Comparison of ENCODE assay signal across 17 cellular contexts in the genomic region with DNA sequence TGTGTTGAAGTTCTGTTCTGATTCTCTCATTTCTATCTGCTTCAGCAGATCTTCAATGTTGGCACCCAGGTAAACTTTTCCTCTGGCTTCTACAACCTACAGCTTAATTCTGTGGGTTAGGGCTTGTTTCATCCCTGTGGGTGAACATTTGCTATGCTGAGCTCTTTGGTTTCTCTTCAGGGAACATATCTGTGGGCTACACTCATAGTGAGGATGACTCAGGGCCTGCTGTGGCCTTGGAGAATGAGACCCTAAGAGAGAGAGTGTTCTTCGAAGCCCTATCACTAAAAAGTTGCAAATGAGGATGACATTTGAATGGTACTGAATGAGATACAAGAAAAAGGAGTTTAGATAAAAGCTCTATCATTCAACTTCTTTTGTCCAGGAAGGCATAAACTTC.
A peak's percentile ranks its signal among the peaks of the same experiment; 100 is the strongest.
DNase-seq lines count a peak whose midpoint lies in the region; ATAC-seq, FAIRE-seq and TF ChIP-seq lines count a peak whose summit lies in the region.
"Had no signal": no experiment of that assay in that cellular context is flagged by ENCODE, and none has a peak within 500 bp of the region (broad histone marks: within the 10 kb centered on the region; RNA-seq: fewer than 3 reads in every experiment).

No MANE protein-coding gene starts in this region.

- H3K36me3 ChIP-seq in fibroblast of lung (ENCODE audit: control insufficient read depth, insufficient read depth, low read length) (no peaks in the 10 kb centered on the region), OCI-LY7 (ENCODE audit: insufficient read depth, low read length) (no peaks in the 10 kb centered on the region)
- H3K36me3 ChIP-seq: SJSA1 had no signal

- no peaks in the 10 kb centered on the region for H3K9me3 ChIP-seq in fibroblast of lung (ENCODE audit: control insufficient read depth, insufficient read depth, low read depth, low read length)
- no peaks in the 10 kb centered on the region for H3K9me3 ChIP-seq in OCI-LY7 (ENCODE audit: low read length)
- H3K9me3 ChIP-seq: SJSA1 had no signal

- H3K27me3 ChIP-seq in fibroblast of lung (ENCODE audit: control insufficient read depth, insufficient read depth, low read length): no peaks in the 10 kb centered on the region
- H3K27me3 ChIP-seq: dorsolateral prefrontal cortex, SJSA1 had no signal

- CTCF ChIA-PET in activated CD8-positive, alpha-beta memory T cell treated with anti-CD3 and anti-CD28 coated beads, Interleukin-2, amount 10 ng/mL, durations not matched to agents 7 days and 5 days (lab: Charles Lee): interaction anchor here (1.0 to 1.1 kb wide), 3 partner anchors 9 to 378 kb away, joined by 3 to 6 read pairs (median 5); no protein-coding TSS in a partner anchor
- CTCF ChIA-PET in activated CD8-positive, alpha-beta T cell treated with anti-CD3 and anti-CD28 coated beads, Interleukin-2, amount 10 ng/mL, durations not matched to agents 7 days and 5 days (lab: Charles Lee): interaction anchor here (0.7 to 1.3 kb wide), 6 partner anchors 9 to 459 kb away, joined by 3 to 4 read pairs (median 3); no protein-coding TSS in a partner anchor
- CTCF ChIA-PET in OCI-LY7 (lab: Charles Lee; ENCODE audit: unreplicated experiment): no interaction called here

- H3K79me2 ChIP-seq in fibroblast of lung (ENCODE audit: control insufficient read depth, insufficient read depth, low read length): no peaks in the 10 kb centered on the region
- no peaks in the 10 kb centered on the region for H3K79me2 ChIP-seq in OCI-LY7 (ENCODE audit: insufficient read depth, low read depth, low read length)

- H4K20me1 ChIP-seq in fibroblast of lung (ENCODE audit: control insufficient read depth, extremely low read depth, insufficient read depth, low read length): no peaks in the 10 kb centered on the region
- no peaks in the 10 kb centered on the region for H4K20me1 ChIP-seq in OCI-LY7 (ENCODE audit: insufficient read depth, low read length)

- POLR2A ChIA-PET in activated CD8-positive, alpha-beta T cell treated with anti-CD3 and anti-CD28 coated beads, Interleukin-2, amount 10 ng/mL, durations not matched to agents 7 days and 5 days (lab: Charles Lee): interaction anchor here (0.7 to 1.2 kb wide), 2 partner anchors 9 to 30 kb away, joined by 3 to 7 read pairs; no protein-coding TSS in a partner anchor
- POLR2A ChIA-PET in OCI-LY7 (lab: Charles Lee): interaction anchor here (0.5 to 1.4 kb wide), 9 partner anchors 9 to 859 kb away, joined by 3 to 8 read pairs (median 3); no protein-coding TSS in a partner anchor

- H3K4me3 ChIP-seq in fibroblast of lung (replicated peaks in 1 of 4; ENCODE audit: control extremely low read depth in 1 of 4, insufficient read depth in 1 of 4, low read depth in 3 of 4, low read length in 4 of 4): no peak overlapping the region
- no peak overlapping the region for H3K4me3 ChIP-seq in OCI-LY7 (ENCODE audit: low read depth, low read length, poor library complexity, severe bottlenecking)
- H3K4me3 ChIP-seq: A549, dorsolateral prefrontal cortex, SJSA1 had no signal

- BruUV-seq in OCI-LY7 (replicated peaks; lab: Mats Ljungman, UMichigan): no TSS peak

- intact Hi-C loops in OCI-LY7 (cut with micrococcal nuclease; ENCODE audit: unreplicated experiment): no loop called here

- TF ChIP-seq CTCF in fibroblast of lung (conservative IDR thresholded peaks at IDR 0.05 in 1 of 2, IDR thresholded peaks at IDR 0.05 in 1 of 2; ENCODE audit: low read depth in 1 of 2, low read length in 2 of 2) (no peak), OCI-LY7 (conservative IDR thresholded peaks at IDR 0.05; ENCODE audit: low read length) (no peak)

- peaks cover 48% of the 10 kb centered on the region for H3K4me1 Mint-ChIP-seq in activated CD8-positive, alpha-beta memory T cell treated with anti-CD3 and anti-CD28 coated beads, Interleukin-2, amount 10 ng/mL, durations not matched to agents 7 days and 5 days
- peaks cover 38% of the 10 kb centered on the region for H3K4me1 Mint-ChIP-seq in activated CD8-positive, alpha-beta T cell treated with anti-CD3 and anti-CD28 coated beads, Interleukin-2, amount 10 ng/mL, durations not matched to agents 7 days and 5 days (ENCODE audit: low read depth)

- H3K9me3 Mint-ChIP-seq in activated CD8-positive, alpha-beta memory T cell treated with anti-CD3 and anti-CD28 coated beads, Interleukin-2, amount 10 ng/mL, durations not matched to agents 7 days and 5 days (ENCODE audit: low read depth): peaks cover 10% of the 10 kb centered on the region
- H3K9me3 Mint-ChIP-seq in activated CD8-positive, alpha-beta T cell treated with anti-CD3 and anti-CD28 coated beads, Interleukin-2, amount 10 ng/mL, durations not matched to agents 7 days and 5 days (ENCODE audit: insufficient read depth): peaks cover 24% of the 10 kb centered on the region

- H3K4me1 ChIP-seq in fibroblast of lung (ENCODE audit: control insufficient read depth, extremely low read depth, insufficient read depth, low read length): no peaks in the 10 kb centered on the region
- no peaks in the 10 kb centered on the region for H3K4me1 ChIP-seq in OCI-LY7 (ENCODE audit: insufficient read depth, low read length, poor library complexity, severe bottlenecking)
- H3K4me1 ChIP-seq: A549, SJSA1 had no signal

- H2AFZ ChIP-seq in fibroblast of lung (ENCODE audit: low read length) (peak overlapping the region; percentile 30), OCI-LY7 (ENCODE audit: low read length) (no peak overlapping the region)

- H3K9ac ChIP-seq in fibroblast of lung (ENCODE audit: insufficient read depth, low read length): no peak overlapping the region

- H3K27ac ChIP-seq in fibroblast of lung (ENCODE audit: insufficient read depth, low read length) (no peak overlapping the region), OCI-LY7 (ENCODE audit: low read depth, low read length, poor library complexity, severe bottlenecking) (no peak overlapping the region)
- H3K27ac ChIP-seq: A549, dorsolateral prefrontal cortex, SJSA1 had no signal

- peak; percentile 67 for DNase-seq in activated CD8-positive, alpha-beta memory T cell treated with anti-CD3 and anti-CD28 coated beads, Interleukin-2, amount 10 ng/mL, durations not matched to agents 7 days and 5 days
- DNase-seq in activated CD8-positive, alpha-beta memory T cell treated with anti-CD3 and anti-CD28 coated beads, Interleukin-2, amount 50 U/mL, for 48 hours: no peak
- DNase-seq in activated CD8-positive, alpha-beta T cell treated with anti-CD3 and anti-CD28 coated beads, Interleukin-2, amount 10 ng/mL, durations not matched to agents 7 days and 5 days: no peak
- DNase-seq in fibroblast of lung (ENCODE audit: low read depth in 2 of 2) (peak in 1 of 2 donors; percentile 76), OCI-LY7 (ENCODE audit: low spot score) (no peak), HTR-8/SVneo (ENCODE audit: insufficient read length, low spot score) (no peak)
- DNase-seq in stimulated activated CD8-positive, alpha-beta memory T cell treated with anti-CD3 and anti-CD28 coated beads, Interleukin-4, amount 100 ng/mL, for 48 hours: peak; percentile 47
- DNase-seq: activated B cell treated with CpG ODN at 0.5 μM for 24 hours, amygdala, dorsolateral prefrontal cortex, KBM-7, NCI-H1694, retina had no signal

- no peaks in the 10 kb centered on the region for H3K9me2 ChIP-seq in OCI-LY7 (ENCODE audit: insufficient read depth, low read length)

- no peaks in the 10 kb centered on the region for H3K27me3 Mint-ChIP-seq in activated CD8-positive, alpha-beta memory T cell treated with anti-CD3 and anti-CD28 coated beads, Interleukin-2, amount 10 ng/mL, durations not matched to agents 7 days and 5 days
- no peaks in the 10 kb centered on the region for H3K27me3 Mint-ChIP-seq in activated CD8-positive, alpha-beta T cell treated with anti-CD3 and anti-CD28 coated beads, Interleukin-2, amount 10 ng/mL, durations not matched to agents 7 days and 5 days (ENCODE audit: low read depth)
- H3K27me3 Mint-ChIP-seq: activated B cell treated with CpG ODN at 0.5 μM for 24 hours had no signal

- peaks cover 50% of the 10 kb centered on the region for H3K36me3 Mint-ChIP-seq in activated CD8-positive, alpha-beta memory T cell treated with anti-CD3 and anti-CD28 coated beads, Interleukin-2, amount 10 ng/mL, durations not matched to agents 7 days and 5 days
- H3K36me3 Mint-ChIP-seq in activated CD8-positive, alpha-beta T cell treated with anti-CD3 and anti-CD28 coated beads, Interleukin-2, amount 10 ng/mL, durations not matched to agents 7 days and 5 days (ENCODE audit: low read depth): peaks cover 43% of the 10 kb centered on the region

- H3K4me2 ChIP-seq in fibroblast of lung (ENCODE audit: extremely low read depth, insufficient read depth, low read length) (no peak overlapping the region), OCI-LY7 (ENCODE audit: low read length) (no peak overlapping the region)

- ATAC-seq in activated CD8-positive, alpha-beta memory T cell treated with anti-CD3 and anti-CD28 coated beads, Interleukin-2, amount 10 ng/mL, durations not matched to agents 7 days and 5 days: peak; percentile 89
- ATAC-seq in activated CD8-positive, alpha-beta T cell treated with anti-CD3 and anti-CD28 coated beads, Interleukin-2, amount 10 ng/mL, durations not matched to agents 7 days and 5 days: peak; percentile 73
- no peak for ATAC-seq in GM21786 (IDR thresholded peaks at IDR 0.05; ENCODE audit: unreplicated experiment)
- ATAC-seq: A549 had no signal

- peak overlapping the region; percentile 78 for H3K27ac Mint-ChIP-seq in activated CD8-positive, alpha-beta memory T cell treated with anti-CD3 and anti-CD28 coated beads, Interleukin-2, amount 10 ng/mL, durations not matched to agents 7 days and 5 days
- peak overlapping the region; percentile 61 for H3K27ac Mint-ChIP-seq in activated CD8-positive, alpha-beta T cell treated with anti-CD3 and anti-CD28 coated beads, Interleukin-2, amount 10 ng/mL, durations not matched to agents 7 days and 5 days
- H3K27ac Mint-ChIP-seq: activated B cell treated with CpG ODN at 0.5 μM for 24 hours had no signal

- no peak for FAIRE-seq in HTR-8/SVneo (lab: Jason Lieb, UNC)
- FAIRE-seq: A549, islet of Langerhans had no signal

- peak overlapping the region; percentile 26 for H3K4me3 Mint-ChIP-seq in activated CD8-positive, alpha-beta memory T cell treated with anti-CD3 and anti-CD28 coated beads, Interleukin-2, amount 10 ng/mL, durations not matched to agents 7 days and 5 days
- no peak overlapping the region for H3K4me3 Mint-ChIP-seq in activated CD8-positive, alpha-beta T cell treated with anti-CD3 and anti-CD28 coated beads, Interleukin-2, amount 10 ng/mL, durations not matched to agents 7 days and 5 days
- H3K4me3 Mint-ChIP-seq: activated B cell treated with CpG ODN at 0.5 μM for 24 hours had no signal

Comparison
In these comparisons a context has a peak if more than half of its experiments do, and no peak if none do; other contexts are left out.
1. DNase-seq: peak in activated CD8-positive, alpha-beta memory T cell treated with anti-CD3 and anti-CD28 coated beads, Interleukin-2, amount 10 ng/mL, durations not matched to agents 7 days and 5 days (single experiment) and stimulated activated CD8-positive, alpha-beta memory T cell treated with anti-CD3 and anti-CD28 coated beads, Interleukin-4, amount 100 ng/mL, for 48 hours (single experiment); none in activated CD8-positive, alpha-beta memory T cell treated with anti-CD3 and anti-CD28 coated beads, Interleukin-2, amount 50 U/mL, for 48 hours (single experiment), activated CD8-positive, alpha-beta T cell treated with anti-CD3 and anti-CD28 coated beads, Interleukin-2, amount 10 ng/mL, durations not matched to agents 7 days and 5 days (single experiment), OCI-LY7 (single experiment) and HTR-8/SVneo (single experiment).